Comparison of ENCODE assay signal across 8 cellular contexts in the genomic region with DNA sequence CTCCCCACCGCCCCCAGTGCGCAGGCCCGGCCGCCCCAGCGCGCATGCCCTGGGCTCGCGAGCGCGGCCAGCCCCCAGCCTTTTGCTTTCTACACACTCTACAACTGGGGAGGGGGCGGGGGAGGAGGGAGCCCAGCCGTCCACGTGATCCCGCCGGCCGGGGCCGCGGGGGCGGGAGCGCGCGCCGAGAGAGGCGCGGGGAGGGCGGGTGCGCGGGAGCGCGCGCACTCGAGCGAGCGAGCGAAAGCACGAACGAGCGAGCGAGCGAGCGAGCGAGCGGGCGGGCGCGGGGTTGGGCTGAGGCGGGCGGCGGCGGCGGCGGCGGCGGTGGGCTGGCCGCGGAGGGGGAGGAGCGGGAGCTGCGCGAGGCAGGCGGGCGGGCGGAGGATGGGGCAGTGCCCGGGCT. TPM values are rescaled to one million over a fixed set of nuclear protein-coding genes. Genes with fewer than 3 reads are reported as not detected.
A peak's percentile ranks its signal among the peaks of the same experiment; 100 is the strongest.
DNase-seq lines count a peak whose midpoint lies in the region; ATAC-seq and TF ChIP-seq lines count a peak whose summit lies in the region.

A gene (plus strand): TSS at position 395 of the 406 bp plus-strand sequence. CDS start 1,179 bp downstream, outside the sequence.

- H3K27me3 Mint-ChIP-seq in WTC11 (ENCODE audit: low read depth): peaks cover 54% of the 10 kb centered on the region

- H3K9me3 Mint-ChIP-seq in WTC11: no peaks in the 10 kb centered on the region

- DNase-seq in GM10248 (ENCODE audit: extremely low spot score) (peak; percentile 92), NCI-H146 treated with DMSO at 0.1 percent for 48 hours (lab: John Stamatoyannopoulos, UW; ENCODE audit: unreplicated experiment) (peak; percentile 87), WTC11 (ENCODE audit: low spot score) (peak; percentile 84), coronary artery (ENCODE audit: low spot score) (peak; percentile 90), OCI-M2 (lab: John Stamatoyannopoulos, UW; ENCODE audit: unreplicated experiment) (no peak)
- peak; percentile 36 for DNase-seq in stimulated activated CD4-positive, alpha-beta T cell treated with anti-CD3 and anti-CD28 coated beads, Interleukin-12 subunit alpha, Interleukin-12 subunit beta, amount 100 ng/mL, for 4 hours

- TF ChIP-seq CTCF in GM10248 (IDR thresholded peaks at IDR 0.05; ENCODE audit: control extremely low read depth, extremely low read depth, low read depth, missing control alignments) (no peak), WTC11 (IDR thresholded peaks at IDR 0.05) (no peak), coronary artery (IDR thresholded peaks at IDR 0.05) (no peak)

- peak within 1 kb of the TSS; percentile 88 for H3K4me3 ChIP-seq in coronary artery

- H3K27me3 ChIP-seq in layer of hippocampus (ENCODE audit: control insufficient read depth, insufficient read depth, low read length): no peaks in the 10 kb centered on the region

- POLR2A ChIA-PET in GM10248 (lab: Yijun Ruan, JAX): no interaction called here
- POLR2A ChIA-PET in WTC11 (lab: Charles Lee): no interaction called here

- peak within 1 kb of the TSS; percentile 88 for H3K4me3 Mint-ChIP-seq in WTC11

- peaks cover 4% of the 10 kb centered on the region for H3K4me1 Mint-ChIP-seq in WTC11

- no peak within 1 kb of the TSS for H3K27ac Mint-ChIP-seq in WTC11

- peak within 1 kb of the TSS; percentile 78 to 90 for H3K27ac ChIP-seq in coronary artery
- H3K27ac ChIP-seq in layer of hippocampus (ENCODE audit: low read depth, low read length): peak within 1 kb of the TSS; percentile 88

- H3K36me3 Mint-ChIP-seq in WTC11: no peaks in the 10 kb centered on the region

- peak; percentile 70 for ATAC-seq in HG02610 (IDR thresholded peaks at IDR 0.05; ENCODE audit: unreplicated experiment)
- ATAC-seq in WTC11: peak; percentile 69

- CTCF ChIA-PET in GM10248 (lab: Yijun Ruan, JAX): no interaction called here
- CTCF ChIA-PET in WTC11 (lab: Charles Lee): no interaction called here

TF ChIP-seq in WTC11, 78 proteins besides CTCF, POLR2A, EP300 and RAD21 (continues in another document):
- TF ChIP-seq KAT7 (CRISPR knock-in tag; IDR thresholded peaks at IDR 0.05; ENCODE audit: borderline replicate concordance): 0 out of 2 replicates have a peak, but pooled peaks have one; percentile 37
- TF ChIP-seq, protein P1, sequence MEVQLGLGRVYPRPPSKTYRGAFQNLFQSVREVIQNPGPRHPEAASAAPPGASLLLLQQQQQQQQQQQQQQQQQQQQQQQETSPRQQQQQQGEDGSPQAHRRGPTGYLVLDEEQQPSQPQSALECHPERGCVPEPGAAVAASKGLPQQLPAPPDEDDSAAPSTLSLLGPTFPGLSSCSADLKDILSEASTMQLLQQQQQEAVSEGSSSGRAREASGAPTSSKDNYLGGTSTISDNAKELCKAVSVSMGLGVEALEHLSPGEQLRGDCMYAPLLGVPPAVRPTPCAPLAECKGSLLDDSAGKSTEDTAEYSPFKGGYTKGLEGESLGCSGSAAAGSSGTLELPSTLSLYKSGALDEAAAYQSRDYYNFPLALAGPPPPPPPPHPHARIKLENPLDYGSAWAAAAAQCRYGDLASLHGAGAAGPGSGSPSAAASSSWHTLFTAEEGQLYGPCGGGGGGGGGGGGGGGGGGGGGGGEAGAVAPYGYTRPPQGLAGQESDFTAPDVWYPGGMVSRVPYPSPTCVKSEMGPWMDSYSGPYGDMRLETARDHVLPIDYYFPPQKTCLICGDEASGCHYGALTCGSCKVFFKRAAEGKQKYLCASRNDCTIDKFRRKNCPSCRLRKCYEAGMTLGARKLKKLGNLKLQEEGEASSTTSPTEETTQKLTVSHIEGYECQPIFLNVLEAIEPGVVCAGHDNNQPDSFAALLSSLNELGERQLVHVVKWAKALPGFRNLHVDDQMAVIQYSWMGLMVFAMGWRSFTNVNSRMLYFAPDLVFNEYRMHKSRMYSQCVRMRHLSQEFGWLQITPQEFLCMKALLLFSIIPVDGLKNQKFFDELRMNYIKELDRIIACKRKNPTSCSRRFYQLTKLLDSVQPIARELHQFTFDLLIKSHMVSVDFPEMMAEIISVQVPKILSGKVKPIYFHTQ (CRISPR knock-in tag; IDR thresholded peaks at IDR 0.05): no peak
- TF ChIP-seq, protein P2, sequence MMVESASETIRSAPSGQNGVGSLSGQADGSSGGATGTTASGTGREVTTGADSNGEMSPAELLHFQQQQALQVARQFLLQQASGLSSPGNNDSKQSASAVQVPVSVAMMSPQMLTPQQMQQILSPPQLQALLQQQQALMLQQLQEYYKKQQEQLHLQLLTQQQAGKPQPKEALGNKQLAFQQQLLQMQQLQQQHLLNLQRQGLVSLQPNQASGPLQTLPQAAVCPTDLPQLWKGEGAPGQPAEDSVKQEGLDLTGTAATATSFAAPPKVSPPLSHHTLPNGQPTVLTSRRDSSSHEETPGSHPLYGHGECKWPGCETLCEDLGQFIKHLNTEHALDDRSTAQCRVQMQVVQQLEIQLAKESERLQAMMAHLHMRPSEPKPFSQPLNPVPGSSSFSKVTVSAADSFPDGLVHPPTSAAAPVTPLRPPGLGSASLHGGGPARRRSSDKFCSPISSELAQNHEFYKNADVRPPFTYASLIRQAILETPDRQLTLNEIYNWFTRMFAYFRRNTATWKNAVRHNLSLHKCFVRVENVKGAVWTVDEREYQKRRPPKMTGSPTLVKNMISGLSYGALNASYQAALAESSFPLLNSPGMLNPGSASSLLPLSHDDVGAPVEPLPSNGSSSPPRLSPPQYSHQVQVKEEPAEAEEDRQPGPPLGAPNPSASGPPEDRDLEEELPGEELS (CRISPR knock-in tag; IDR thresholded peaks at IDR 0.05): peak; percentile 23; the same call in 1 of the 2 replicates
- TF ChIP-seq SMAD3 (CRISPR knock-in tag; IDR thresholded peaks at IDR 0.05; ENCODE audit: borderline replicate concordance): no peak
- TF ChIP-seq, protein P3, sequence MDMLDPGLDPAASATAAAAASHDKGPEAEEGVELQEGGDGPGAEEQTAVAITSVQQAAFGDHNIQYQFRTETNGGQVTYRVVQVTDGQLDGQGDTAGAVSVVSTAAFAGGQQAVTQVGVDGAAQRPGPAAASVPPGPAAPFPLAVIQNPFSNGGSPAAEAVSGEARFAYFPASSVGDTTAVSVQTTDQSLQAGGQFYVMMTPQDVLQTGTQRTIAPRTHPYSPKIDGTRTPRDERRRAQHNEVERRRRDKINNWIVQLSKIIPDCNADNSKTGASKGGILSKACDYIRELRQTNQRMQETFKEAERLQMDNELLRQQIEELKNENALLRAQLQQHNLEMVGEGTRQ (CRISPR knock-in tag; IDR thresholded peaks at IDR 0.05): peak; percentile 91
- TF ChIP-seq, protein P4, sequence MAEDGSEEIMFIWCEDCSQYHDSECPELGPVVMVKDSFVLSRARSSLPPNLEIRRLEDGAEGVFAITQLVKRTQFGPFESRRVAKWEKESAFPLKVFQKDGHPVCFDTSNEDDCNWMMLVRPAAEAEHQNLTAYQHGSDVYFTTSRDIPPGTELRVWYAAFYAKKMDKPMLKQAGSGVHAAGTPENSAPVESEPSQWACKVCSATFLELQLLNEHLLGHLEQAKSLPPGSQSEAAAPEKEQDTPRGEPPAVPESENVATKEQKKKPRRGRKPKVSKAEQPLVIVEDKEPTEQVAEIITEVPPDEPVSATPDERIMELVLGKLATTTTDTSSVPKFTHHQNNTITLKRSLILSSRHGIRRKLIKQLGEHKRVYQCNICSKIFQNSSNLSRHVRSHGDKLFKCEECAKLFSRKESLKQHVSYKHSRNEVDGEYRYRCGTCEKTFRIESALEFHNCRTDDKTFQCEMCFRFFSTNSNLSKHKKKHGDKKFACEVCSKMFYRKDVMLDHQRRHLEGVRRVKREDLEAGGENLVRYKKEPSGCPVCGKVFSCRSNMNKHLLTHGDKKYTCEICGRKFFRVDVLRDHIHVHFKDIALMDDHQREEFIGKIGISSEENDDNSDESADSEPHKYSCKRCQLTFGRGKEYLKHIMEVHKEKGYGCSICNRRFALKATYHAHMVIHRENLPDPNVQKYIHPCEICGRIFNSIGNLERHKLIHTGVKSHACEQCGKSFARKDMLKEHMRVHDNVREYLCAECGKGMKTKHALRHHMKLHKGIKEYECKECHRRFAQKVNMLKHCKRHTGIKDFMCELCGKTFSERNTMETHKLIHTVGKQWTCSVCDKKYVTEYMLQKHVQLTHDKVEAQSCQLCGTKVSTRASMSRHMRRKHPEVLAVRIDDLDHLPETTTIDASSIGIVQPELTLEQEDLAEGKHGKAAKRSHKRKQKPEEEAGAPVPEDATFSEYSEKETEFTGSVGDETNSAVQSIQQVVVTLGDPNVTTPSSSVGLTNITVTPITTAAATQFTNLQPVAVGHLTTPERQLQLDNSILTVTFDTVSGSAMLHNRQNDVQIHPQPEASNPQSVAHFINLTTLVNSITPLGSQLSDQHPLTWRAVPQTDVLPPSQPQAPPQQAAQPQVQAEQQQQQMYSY (CRISPR knock-in tag; IDR thresholded peaks at IDR 0.05): no peak
- TF ChIP-seq CREB1 (CRISPR knock-in tag; IDR thresholded peaks at IDR 0.05): no peak
- no peak for TF ChIP-seq TCF7 (CRISPR knock-in tag; IDR thresholded peaks at IDR 0.05; ENCODE audit: low read depth)
- TF ChIP-seq, protein P5, sequence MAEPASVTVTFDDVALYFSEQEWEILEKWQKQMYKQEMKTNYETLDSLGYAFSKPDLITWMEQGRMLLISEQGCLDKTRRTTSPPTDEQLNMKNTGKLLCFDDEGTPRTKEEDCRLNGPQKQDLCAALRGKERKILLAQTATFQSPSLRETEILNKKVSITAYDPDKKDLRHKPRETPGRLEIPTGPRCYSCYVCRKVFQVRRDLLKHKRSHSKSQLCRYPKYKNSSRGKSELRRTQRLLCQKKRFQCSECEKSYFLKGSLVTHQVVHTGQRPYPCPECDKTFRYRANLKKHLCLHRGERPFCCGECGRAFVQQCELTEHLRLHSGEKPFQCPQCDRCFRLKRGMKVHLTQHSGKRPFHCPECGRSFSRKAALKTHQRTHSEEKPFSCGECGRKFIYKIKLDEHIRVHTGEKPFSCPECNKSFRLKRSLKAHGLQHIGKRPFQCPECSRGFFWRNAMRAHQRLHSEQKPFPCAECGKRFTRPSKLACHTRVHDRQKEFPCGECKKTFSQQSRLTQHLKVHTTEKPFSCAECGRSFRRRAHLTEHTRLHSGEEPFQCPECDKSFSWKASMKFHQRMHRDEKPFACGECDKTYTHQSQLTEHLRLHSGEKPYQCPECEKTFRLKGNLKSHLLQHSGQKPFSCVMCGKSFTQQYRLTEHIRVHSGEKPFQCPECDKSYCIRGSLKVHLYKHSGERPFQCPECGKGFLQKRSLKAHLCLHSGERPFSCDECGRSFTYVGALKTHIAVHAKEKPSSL (CRISPR knock-in tag; conservative IDR thresholded peaks at IDR 0.05): no peak
- TF ChIP-seq, protein P6, sequence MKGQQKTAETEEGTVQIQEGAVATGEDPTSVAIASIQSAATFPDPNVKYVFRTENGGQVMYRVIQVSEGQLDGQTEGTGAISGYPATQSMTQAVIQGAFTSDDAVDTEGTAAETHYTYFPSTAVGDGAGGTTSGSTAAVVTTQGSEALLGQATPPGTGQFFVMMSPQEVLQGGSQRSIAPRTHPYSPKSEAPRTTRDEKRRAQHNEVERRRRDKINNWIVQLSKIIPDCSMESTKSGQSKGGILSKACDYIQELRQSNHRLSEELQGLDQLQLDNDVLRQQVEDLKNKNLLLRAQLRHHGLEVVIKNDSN (CRISPR knock-in tag; IDR thresholded peaks at IDR 0.05): peak; percentile 55; the same call in 1 of the 2 replicates
- TF ChIP-seq PRRX2 (CRISPR knock-in tag; IDR thresholded peaks at IDR 0.05): no peak
- no peak for TF ChIP-seq JAZF1 (CRISPR knock-in tag; IDR thresholded peaks at IDR 0.05)

RNA-seq across cellular contexts. Expression of the gene that starts here (rescaled TPM):
- 49.6 to 50.8 TPM (median 50.0 TPM) in 3 replicates for total RNA-seq in WTC11 (2021)
